In genomic region chr15:40314723-40315276, GRCh38 we compare ENCODE assay signal across 1 cellular context.
TF ChIP-seq lines count a peak whose summit lies in the region.

No MANE protein-coding gene starts in this region.

TF ChIP-seq in endothelial cell of umbilical vein, 7 proteins besides CTCF, POLR2A, EP300 and RAD21:
- TF ChIP-seq POLR2AphosphoS5 (IDR thresholded peaks at IDR 0.05; ENCODE audit: insufficient read depth, low read depth, low read length) (peak; percentile 82), MYC (IDR thresholded peaks at IDR 0.05; ENCODE audit: low read depth, low read length) (no peak), EZH2 (IDR thresholded peaks at IDR 0.05; ENCODE audit: borderline replicate concordance, low read depth, low read length, severe bottlenecking) (no peak), MAX (IDR thresholded peaks at IDR 0.05; ENCODE audit: insufficient read depth, insufficient read length) (no peak), JUN (IDR thresholded peaks at IDR 0.05; ENCODE audit: borderline replicate concordance, insufficient read depth, insufficient read length, low read depth) (peak; percentile 46), GATA2 (IDR thresholded peaks at IDR 0.05; ENCODE audit: insufficient read depth, insufficient read length, low read depth, low read length) (peak; percentile 99), FOS (IDR thresholded peaks at IDR 0.05; ENCODE audit: borderline replicate concordance, insufficient read depth, low read length) (peak; percentile 74)
TF ChIP-seq in endothelial cell of umbilical vein: peak in this region for 4.
